2 cellular contexts compared by ENCODE assay signal in the genomic region with DNA sequence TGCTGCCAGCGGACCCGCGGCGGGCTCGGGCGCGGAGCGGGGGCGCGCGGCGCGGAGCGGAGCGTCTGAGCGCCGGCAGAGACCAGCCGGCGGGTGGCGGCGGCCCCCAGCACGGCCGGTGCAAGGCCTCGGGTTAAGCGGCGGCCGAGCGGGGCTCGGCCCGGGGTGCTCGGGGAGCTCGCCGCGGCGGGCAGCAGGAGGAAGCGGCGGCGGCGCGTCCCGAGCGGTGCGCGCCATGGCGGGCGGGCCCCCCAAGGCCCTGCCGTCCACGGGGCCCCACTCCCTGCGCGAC.
TF ChIP-seq lines count a peak whose summit lies in the region.

No MANE protein-coding gene starts in this region.

TF ChIP-seq in K562, 482 proteins besides CTCF, POLR2A, EP300 and RAD21 (continued from another document):
- TF ChIP-seq, protein P1, sequence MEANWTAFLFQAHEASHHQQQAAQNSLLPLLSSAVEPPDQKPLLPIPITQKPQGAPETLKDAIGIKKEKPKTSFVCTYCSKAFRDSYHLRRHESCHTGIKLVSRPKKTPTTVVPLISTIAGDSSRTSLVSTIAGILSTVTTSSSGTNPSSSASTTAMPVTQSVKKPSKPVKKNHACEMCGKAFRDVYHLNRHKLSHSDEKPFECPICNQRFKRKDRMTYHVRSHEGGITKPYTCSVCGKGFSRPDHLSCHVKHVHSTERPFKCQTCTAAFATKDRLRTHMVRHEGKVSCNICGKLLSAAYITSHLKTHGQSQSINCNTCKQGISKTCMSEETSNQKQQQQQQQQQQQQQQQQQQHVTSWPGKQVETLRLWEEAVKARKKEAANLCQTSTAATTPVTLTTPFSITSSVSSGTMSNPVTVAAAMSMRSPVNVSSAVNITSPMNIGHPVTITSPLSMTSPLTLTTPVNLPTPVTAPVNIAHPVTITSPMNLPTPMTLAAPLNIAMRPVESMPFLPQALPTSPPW (CRISPR knock-in tag; IDR thresholded peaks at IDR 0.05) = peak; percentile 58

TF ChIP-seq in HepG2, 621 proteins besides CTCF, POLR2A, EP300 and RAD21 (continued from another document):
- TF ChIP-seq THAP11 (CRISPR knock-in tag; IDR thresholded peaks at IDR 0.05) (no peak), SMC3 (IDR thresholded peaks at IDR 0.05; ENCODE audit: low read length) (no peak), MED1 (CRISPR knock-in tag; IDR thresholded peaks at IDR 0.05) (no peak), KDM5A (IDR thresholded peaks at IDR 0.05; ENCODE audit: borderline replicate concordance, low read length) (no peak), ZNF543 (CRISPR knock-in tag; IDR thresholded peaks at IDR 0.05) (peak; percentile 3; the same call in 1 of the 2 replicates), ZNF296 (CRISPR knock-in tag; conservative IDR thresholded peaks at IDR 0.05) (no peak), HNRNPLL (IDR thresholded peaks at IDR 0.05; ENCODE audit: low read depth, low read length, poor library complexity, severe bottlenecking) (no peak), ZNF160 (CRISPR knock-in tag; IDR thresholded peaks at IDR 0.05) (no peak), YY1 (IDR thresholded peaks at IDR 0.05; ENCODE audit: insufficient read depth, insufficient replicate concordance, low read depth, low read length) (peak; percentile 4), GATAD2A (CRISPR knock-in tag; IDR thresholded peaks at IDR 0.05) (no peak), SIX1 (CRISPR knock-in tag; IDR thresholded peaks at IDR 0.05; ENCODE audit: borderline replicate concordance) (no peak), EED (CRISPR knock-in tag; IDR thresholded peaks at IDR 0.05) (no peak), TEAD3 (CRISPR knock-in tag; optimal IDR thresholded peaks at IDR 0.05; ENCODE audit: borderline replicate concordance) (no peak), ZNF547 (CRISPR knock-in tag; IDR thresholded peaks at IDR 0.05) (peak; percentile 43; the same call in 1 of the 2 replicates), HNF4G (IDR thresholded peaks at IDR 0.05; ENCODE audit: borderline replicate concordance, low read depth, low read length) (no peak), HNF4G (CRISPR knock-in tag; IDR thresholded peaks at IDR 0.05; ENCODE audit: borderline replicate concordance, low read depth) (no peak), HHEX (CRISPR knock-in tag; IDR thresholded peaks at IDR 0.05) (no peak), RORA (CRISPR knock-in tag; IDR thresholded peaks at IDR 0.05) (no peak), ZNF792 (CRISPR knock-in tag; IDR thresholded peaks at IDR 0.05) (no peak), SATB2 (CRISPR knock-in tag; IDR thresholded peaks at IDR 0.05) (no peak), ZNF589 (CRISPR knock-in tag; conservative IDR thresholded peaks at IDR 0.05) (no peak)
- TF ChIP-seq, protein P2, sequence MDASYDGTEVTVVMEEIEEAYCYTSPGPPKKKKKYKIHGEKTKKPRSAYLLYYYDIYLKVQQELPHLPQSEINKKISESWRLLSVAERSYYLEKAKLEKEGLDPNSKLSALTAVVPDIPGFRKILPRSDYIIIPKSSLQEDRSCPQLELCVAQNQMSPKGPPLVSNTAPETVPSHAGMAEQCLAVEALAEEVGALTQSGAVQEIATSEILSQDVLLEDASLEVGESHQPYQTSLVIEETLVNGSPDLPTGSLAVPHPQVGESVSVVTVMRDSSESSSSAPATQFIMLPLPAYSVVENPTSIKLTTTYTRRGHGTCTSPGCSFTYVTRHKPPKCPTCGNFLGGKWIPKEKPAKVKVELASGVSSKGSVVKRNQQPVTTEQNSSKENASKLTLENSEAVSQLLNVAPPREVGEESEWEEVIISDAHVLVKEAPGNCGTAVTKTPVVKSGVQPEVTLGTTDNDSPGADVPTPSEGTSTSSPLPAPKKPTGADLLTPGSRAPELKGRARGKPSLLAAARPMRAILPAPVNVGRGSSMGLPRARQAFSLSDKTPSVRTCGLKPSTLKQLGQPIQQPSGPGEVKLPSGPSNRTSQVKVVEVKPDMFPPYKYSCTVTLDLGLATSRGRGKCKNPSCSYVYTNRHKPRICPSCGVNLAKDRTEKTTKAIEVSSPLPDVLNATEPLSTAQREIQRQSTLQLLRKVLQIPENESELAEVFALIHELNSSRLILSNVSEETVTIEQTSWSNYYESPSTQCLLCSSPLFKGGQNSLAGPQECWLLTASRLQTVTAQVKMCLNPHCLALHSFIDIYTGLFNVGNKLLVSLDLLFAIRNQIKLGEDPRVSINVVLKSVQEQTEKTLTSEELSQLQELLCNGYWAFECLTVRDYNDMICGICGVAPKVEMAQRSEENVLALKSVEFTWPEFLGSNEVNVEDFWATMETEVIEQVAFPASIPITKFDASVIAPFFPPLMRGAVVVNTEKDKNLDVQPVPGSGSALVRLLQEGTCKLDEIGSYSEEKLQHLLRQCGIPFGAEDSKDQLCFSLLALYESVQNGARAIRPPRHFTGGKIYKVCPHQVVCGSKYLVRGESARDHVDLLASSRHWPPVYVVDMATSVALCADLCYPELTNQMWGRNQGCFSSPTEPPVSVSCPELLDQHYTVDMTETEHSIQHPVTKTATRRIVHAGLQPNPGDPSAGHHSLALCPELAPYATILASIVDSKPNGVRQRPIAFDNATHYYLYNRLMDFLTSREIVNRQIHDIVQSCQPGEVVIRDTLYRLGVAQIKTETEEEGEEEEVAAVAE (CRISPR knock-in tag; IDR thresholded peaks at IDR 0.05; ENCODE audit: borderline replicate concordance) = no peak
